13 cellular contexts compared by ENCODE assay signal in genomic region chr11:45102361-45102809, GRCh38. TPM values are rescaled to one million over a fixed set of nuclear protein-coding genes. Genes with fewer than 3 reads are reported as not detected.
DNase-seq lines count a peak whose midpoint lies in the region; ATAC-seq, FAIRE-seq and TF ChIP-seq lines count a peak whose summit lies in the region.
"Had no signal": no experiment of that assay in that cellular context is flagged by ENCODE, and none has a peak within 500 bp of the region (broad histone marks: within the 10 kb centered on the region; RNA-seq: fewer than 3 reads in every experiment).

No MANE protein-coding gene starts in this region.

- no peak for TF ChIP-seq RAD21 in SK-N-SH (IDR thresholded peaks at IDR 0.05; ENCODE audit: low read length)
- TF ChIP-seq RAD21 in GM12878 (IDR thresholded peaks at IDR 0.05; ENCODE audit: insufficient read depth, low read depth, low read length) = no peak

- WGBS in SK-N-SH (ENCODE audit: low lambda C conversion rate) = 48% methylated on average over 4 of the region's 8 CpGs
- WGBS in GM12878 (ENCODE audit: insufficient coverage, insufficient replicate concordance, low lambda C conversion rate, missing lambda C conversion rate) = 34% methylated on average over 7 of the region's 8 CpGs
- WGBS in H9 (ENCODE audit: extremely low coverage, insufficient read length, low lambda C conversion rate) = no CpG with 5 or more reads among the region's 8 CpGs

- TF ChIP-seq EP300 in SK-N-SH (IDR thresholded peaks at IDR 0.05; ENCODE audit: borderline replicate concordance in 1 of 2, low read depth in 1 of 2, low read length in 1 of 2) (no peak), GM12878 (IDR thresholded peaks at IDR 0.05; ENCODE audit: borderline replicate concordance in 1 of 2, control insufficient read depth in 1 of 2, low read depth in 2 of 2, low read length in 2 of 2) (no peak)

- no peak overlapping the region for H2AFZ ChIP-seq in SK-N-SH (ENCODE audit: low read depth)
- no peak overlapping the region for H2AFZ ChIP-seq in Loucy (ENCODE audit: low read length)
- no peak overlapping the region for H2AFZ ChIP-seq in GM12878 (ENCODE audit: control insufficient read depth, low read depth, low read length)
- no peak overlapping the region for H2AFZ ChIP-seq in H9 (ENCODE audit: low read length)

- H3K9me3 Mint-ChIP-seq in H9 = no peaks in the 10 kb centered on the region
- H3K9me3 Mint-ChIP-seq: WTC11 had no signal

- H2BK20ac ChIP-seq in H9 (ENCODE audit: low read depth, low read length, poor library complexity, severe bottlenecking) = no peak overlapping the region

- H3K23me2 ChIP-seq in H9 (ENCODE audit: insufficient read length, low read depth, low read length, poor library complexity, severe bottlenecking) = no peaks in the 10 kb centered on the region

- peak overlapping the region; percentile 61 for H3K4me2 ChIP-seq in SK-N-SH
- peak overlapping the region; percentile 64 for H3K4me2 ChIP-seq in Loucy (ENCODE audit: low read depth, low read length, poor library complexity, severe bottlenecking)
- H3K4me2 ChIP-seq in GM12878 (ENCODE audit: control insufficient read depth, insufficient read depth) = no peak overlapping the region
- H3K4me2 ChIP-seq in H9 (ENCODE audit: insufficient read depth, insufficient read length, low read length) = no peak overlapping the region

- DNase-seq in SK-N-SH (no peak), GM12878 (ENCODE audit: low read depth, low spot score) (no peak), sciatic nerve (ENCODE audit: low spot score) (no peak), 8988T (no peak), GM13976 (ENCODE audit: low spot score) (no peak), H9 (no peak)
- DNase-seq: activated gamma-delta T cell, NCI-H1092, SIG-M5, tibial artery had no signal

- H3K27ac Mint-ChIP-seq in H9 = no peak overlapping the region
- H3K27ac Mint-ChIP-seq: WTC11 had no signal

- H4K91ac ChIP-seq in H9 (ENCODE audit: insufficient read length, low read depth, low read length) = no peak overlapping the region

- H3K4me1 ChIP-seq in SK-N-SH (ENCODE audit: control insufficient read depth in 1 of 2, insufficient read depth in 2 of 2, low read depth in 1 of 2, low read length in 1 of 2) = peaks cover 0 to 4% of the 10 kb centered on the region in 2 experiments; a peak in 2 of 4 replicates
- H3K4me1 ChIP-seq in Loucy (ENCODE audit: insufficient read depth, low read length, poor library complexity, severe bottlenecking) = peaks cover 6% of the 10 kb centered on the region
- peaks cover 7% of the 10 kb centered on the region; the same call in 1 of the 2 replicates for H3K4me1 ChIP-seq in GM12878 (ENCODE audit: control insufficient read depth, insufficient read depth, low read length)
- H3K4me1 ChIP-seq in H9 (ENCODE audit: insufficient read depth, low read length) = no peaks in the 10 kb centered on the region

- no peak for FAIRE-seq in GM12878 (lab: Jason Lieb, UNC)

- H3K56ac ChIP-seq in H9 (ENCODE audit: insufficient read length, low read depth, low read length) = no peak overlapping the region

- H3K4me1 Mint-ChIP-seq in H9 = peaks cover 15 to 31% of the 10 kb centered on the region in 2 experiments

- H3K36me3 Mint-ChIP-seq in H9 (ENCODE audit: insufficient read depth in 1 of 3, low read depth in 3 of 3) = no peaks in the 10 kb centered on the region
- H3K36me3 Mint-ChIP-seq: WTC11 had no signal

- POLR2A ChIA-PET in SK-N-SH (lab: Yijun Ruan, JAX) (no interaction called here), GM12878 (lab: Charles Lee) (no interaction called here)

- H3K9ac ChIP-seq in SK-N-SH (no peak overlapping the region), Loucy (ENCODE audit: low read depth, low read length, poor library complexity, severe bottlenecking) (peak overlapping the region; percentile 15), GM12878 (ENCODE audit: control insufficient read depth, insufficient read depth, low read length) (no peak overlapping the region), H9 (ENCODE audit: extremely low read depth, insufficient read length, low read length) (no peak overlapping the region)

- H3K27me3 ChIP-seq in SK-N-SH (ENCODE audit: insufficient read depth) = peaks cover 21% of the 10 kb centered on the region; the same call in 1 of the 2 replicates
- H3K27me3 ChIP-seq in Loucy (ENCODE audit: insufficient read depth, low read length, poor library complexity, severe bottlenecking) = no peaks in the 10 kb centered on the region
- no peaks in the 10 kb centered on the region; a peak in 1 of 4 replicates for H3K27me3 ChIP-seq in GM12878 (replicated peaks in 1 of 2; ENCODE audit: control insufficient read depth in 2 of 2, insufficient read depth in 2 of 2, low read length in 1 of 2)
- no peaks in the 10 kb centered on the region for H3K27me3 ChIP-seq in H9 (ENCODE audit: insufficient read depth, low read length)

- no peak overlapping the region for H3K4ac ChIP-seq in H9 (ENCODE audit: low read depth, low read length)

- no peak overlapping the region for H3T11ph ChIP-seq in H9 (ENCODE audit: low read length)

- H3K9me3 ChIP-seq in SK-N-SH (no peaks in the 10 kb centered on the region), Loucy (ENCODE audit: insufficient read depth, low read depth, low read length) (no peaks in the 10 kb centered on the region), GM12878 (replicated peaks; ENCODE audit: control insufficient read depth, insufficient read depth, low read length) (no peaks in the 10 kb centered on the region), H9 (ENCODE audit: control insufficient read depth, low read depth, low read length) (no peaks in the 10 kb centered on the region)
- H3K9me3 ChIP-seq: tibial artery had no signal

- no TSS peak for BruUV-seq in GM12878 (replicated peaks; lab: Mats Ljungman, UMichigan)

- H2BK5ac ChIP-seq in H9 (ENCODE audit: insufficient read length, low read length) = no peak overlapping the region

- no peaks in the 10 kb centered on the region for H3K9me2 ChIP-seq in SK-N-SH
- H3K9me2 ChIP-seq in Loucy (replicated peaks; ENCODE audit: low read depth, low read length) = no peaks in the 10 kb centered on the region

- H3K79me1 ChIP-seq in H9 (ENCODE audit: insufficient read depth, low read depth, low read length, poor library complexity, severe bottlenecking) = no peaks in the 10 kb centered on the region

- H2BK15ac ChIP-seq in H9 (ENCODE audit: low read depth, low read length) = no peak overlapping the region

- no peak for ATAC-seq in SK-N-SH treated with all-trans-retinoic acid at 6 μM for 48 hours
- ATAC-seq in GM12878 = peak; percentile 23; the same call in 2 of the 3 replicates
- peak; percentile 4 for ATAC-seq in sciatic nerve

- H4K8ac ChIP-seq in H9 (replicated peaks; ENCODE audit: insufficient read length, low read depth, low read length) = no peak overlapping the region

- TF ChIP-seq POLR2A in GM12878 (IDR thresholded peaks at IDR 0.05; ENCODE audit: low read depth, low read length) = no peak

- no peak overlapping the region for H4K5ac ChIP-seq in H9 (ENCODE audit: insufficient read length, low read depth, low read length)

- H3K18ac ChIP-seq in H9 (ENCODE audit: insufficient read length, low read depth, low read length) = no peak overlapping the region

- H3K36me3 ChIP-seq in SK-N-SH (replicated peaks in 1 of 2; ENCODE audit: control insufficient read depth in 1 of 2, insufficient read depth in 2 of 2, low read length in 1 of 2) (no peaks in the 10 kb centered on the region), Loucy (ENCODE audit: insufficient read depth, low read length) (no peaks in the 10 kb centered on the region), GM12878 (ENCODE audit: control insufficient read depth in 2 of 2, insufficient read depth in 2 of 2, low read length in 1 of 2) (no peaks in the 10 kb centered on the region)
- H3K36me3 ChIP-seq: tibial artery had no signal

- H2BK12ac ChIP-seq in H9 (ENCODE audit: insufficient read length, low read depth, low read length) = no peak overlapping the region

- no peaks in the 10 kb centered on the region for H3F3A ChIP-seq in SK-N-SH (replicated peaks; ENCODE audit: insufficient read depth)
- no peaks in the 10 kb centered on the region for H3F3A ChIP-seq in Loucy (ENCODE audit: low read depth)

- peaks cover 5% of the 10 kb centered on the region for H3K27me3 Mint-ChIP-seq in H9 (ENCODE audit: low read depth)

- intact Hi-C loops in GM12878 (cut with micrococcal nuclease; ENCODE audit: unreplicated experiment) = loop anchor here (2.0 kb wide), 1 partner anchor 176 kb away; no protein-coding TSS in a partner anchor
- intact Hi-C loops in sciatic nerve (cut with DNase I) = loop anchor here (2.0 kb wide), 1 partner anchor 166 kb away; no protein-coding TSS in a partner anchor

- H3K23ac ChIP-seq in H9 (ENCODE audit: insufficient read length, low read depth, low read length) = no peak overlapping the region

- H2BK120ac ChIP-seq in H9 (ENCODE audit: low read depth, low read length, poor library complexity, severe bottlenecking) = no peak overlapping the region

- no peak overlapping the region for H3K4me3 Mint-ChIP-seq in H9
- H3K4me3 Mint-ChIP-seq: WTC11 had no signal

- SMC1A ChIA-PET in GM12878 (lab: Charles Lee; ENCODE audit: uncharacterized antibody, unreplicated experiment) = interaction anchor here (4.1 to 5.2 kb wide), 2 partner anchors 165 to 175 kb away, joined by 31 to 80 read pairs; no protein-coding TSS in a partner anchor

- no peaks in the 10 kb centered on the region for H3K79me2 ChIP-seq in SK-N-SH (ENCODE audit: insufficient read depth)
- H3K79me2 ChIP-seq in Loucy (ENCODE audit: insufficient read depth, low read length) = no peaks in the 10 kb centered on the region
- no peaks in the 10 kb centered on the region for H3K79me2 ChIP-seq in GM12878 (ENCODE audit: control insufficient read depth, insufficient read depth, low read length)
- no peaks in the 10 kb centered on the region for H3K79me2 ChIP-seq in H9 (ENCODE audit: insufficient read depth, low read length)

- CTCF ChIA-PET in SK-N-SH (lab: Yijun Ruan, JAX) = interaction anchor here (0.6 to 26.5 kb wide), 50 partner anchors 7 to 498 kb away, joined by 3 to 1245 read pairs (median 6); partner anchors contain the start of gene TP53I11
- CTCF ChIA-PET in GM12878 (lab: Yijun Ruan, JAX) = interaction anchor here (0.6 to 17.9 kb wide), 7 partner anchors 9 to 186 kb away, joined by 3 to 571 read pairs (median 4); no protein-coding TSS in a partner anchor

- H3K4me3 ChIP-seq in SK-N-SH (ENCODE audit: low read depth in 2 of 2, low read length in 1 of 2) = no peak overlapping the region
- peak overlapping the region; percentile 67 for H3K4me3 ChIP-seq in Loucy (ENCODE audit: low read length, poor library complexity, severe bottlenecking)
- no peak overlapping the region for H3K4me3 ChIP-seq in GM12878
- H3K4me3 ChIP-seq: tibial artery had no signal

- H3K27ac ChIP-seq in SK-N-SH (ENCODE audit: low read depth in 2 of 2, low read length in 1 of 2) (no peak overlapping the region), GM12878 (ENCODE audit: control insufficient read depth, insufficient read depth) (no peak overlapping the region), H9 (ENCODE audit: insufficient read length, low read depth, low read length) (no peak overlapping the region)
- H3K27ac ChIP-seq: tibial artery had no signal

- no peak overlapping the region for H2AK5ac ChIP-seq in H9 (ENCODE audit: insufficient read length, low read length)

- no peak for TF ChIP-seq CTCF in SK-N-SH (IDR thresholded peaks at IDR 0.05)
- no peak for TF ChIP-seq CTCF in Loucy (conservative IDR thresholded peaks at IDR 0.05; ENCODE audit: low read length)
- no peak for TF ChIP-seq CTCF in GM12878 (IDR thresholded peaks at IDR 0.05 in 2 of 3, conservative IDR thresholded peaks at IDR 0.05 in 1 of 3; ENCODE audit: control insufficient read depth in 2 of 3, extremely low read depth in 1 of 3, insufficient read depth in 1 of 3, low read depth in 3 of 3, low read length in 3 of 3)
- TF ChIP-seq CTCF in GM13976 (IDR thresholded peaks at IDR 0.05; ENCODE audit: borderline replicate concordance, control extremely low read depth, extremely low read depth, insufficient read depth, missing control alignments) = no peak
- TF ChIP-seq CTCF in H9 (conservative IDR thresholded peaks at IDR 0.05) = no peak

- no peaks in the 10 kb centered on the region for H4K20me1 ChIP-seq in SK-N-SH (ENCODE audit: insufficient read depth)
- H4K20me1 ChIP-seq in Loucy (ENCODE audit: insufficient read depth, low read length, poor library complexity, severe bottlenecking) = no peaks in the 10 kb centered on the region
- no peaks in the 10 kb centered on the region for H4K20me1 ChIP-seq in GM12878 (ENCODE audit: control insufficient read depth, insufficient read depth)
- no peaks in the 10 kb centered on the region for H4K20me1 ChIP-seq in H9 (ENCODE audit: control insufficient read depth, insufficient read depth, insufficient read length)

- in situ Hi-C loops in GM12878 (cut with MboI) (loop anchor here (5.0 kb wide), 1 partner anchor 190 kb away; no protein-coding TSS in a partner anchor), GM13976 (cut with MboI; ENCODE audit: low sequenced_read_pairs, unreplicated experiment) (no loop called here)

- H3K14ac ChIP-seq in H9 (ENCODE audit: insufficient read depth, low read length) = no peak overlapping the region

- RAD21 ChIA-PET in GM12878 (lab: Charles Lee; ENCODE audit: unreplicated experiment) = interaction anchor here (3.1 to 5.1 kb wide), 2 partner anchors 165 to 175 kb away, joined by 21 to 105 read pairs; no protein-coding TSS in a partner anchor

RNA-seq across cellular contexts. Expression of gene PRDM11, which starts 44.1 kb away (rescaled TPM):
- polyA plus RNA-seq in SK-N-SH (2012; rRNA removed) (3.8 and 4.5 TPM in 2 replicates), GM12878 (2011; rRNA removed) (0.53 and 0.56 TPM in 2 replicates), GM12878 (2014; fragmentation: Illumina TruSeq; extraction: Trizol) (0.21 and 0.65 TPM in 2 replicates), GM12878 (2014; fragmentation: Nextera tagmentation; extraction: Ambion mirVana) (under 1 TPM; 0.05 to 0.07 TPM), GM12878 (2014; rRNA removed) (0.55 and 1.1 TPM in 2 replicates), GM12878 (2016; fragmentation: Nextera tagmentation; extraction: Ambion mirVana) (under 1 TPM; 0.03 to 0.09 TPM)
- polyA plus RNA-seq in SK-N-SH (2012; cell fraction: cytosol; rRNA removed) = 2.2 and 3.6 TPM in 2 replicates
- 7.5 and 8.0 TPM in 2 replicates for polyA plus RNA-seq in SK-N-SH (2012; cell fraction: nucleus; rRNA removed)
- total RNA-seq in GM12878 (2013; cell fraction: nucleolus; rRNA removed) = 3.3 and 3.6 TPM in 2 replicates
- total RNA-seq in GM12878 (2014; rRNA removed) (0.76 and 1.0 TPM in 2 replicates), GM12878 (2014; rRNA removed; fragmentation: Illumina TruSeq; extraction: Trizol) (0.54 and 0.97 TPM in 2 replicates), GM12878 (2021) (1.9 and 2.4 TPM in 2 replicates), sciatic nerve (21.6 TPM), H9 (2021) (11.5 and 12.0 TPM in 2 replicates)
- polyA plus RNA-seq in GM12878 (2011; ENCODE audit: low read depth) = 0.24 TPM
- 0.70 and 1.3 TPM in 2 replicates for polyA plus RNA-seq in GM12878 (2011; cell fraction: cytosol; rRNA removed)
- polyA plus RNA-seq in GM12878 (2011; cell fraction: nucleus; rRNA removed) = 2.2 and 2.4 TPM in 2 replicates
- 0.66 and 0.73 TPM in 2 replicates for polyA plus RNA-seq in GM12878 (2012)
- 1.2 and 1.9 TPM in 2 replicates for polyA minus RNA-seq in GM12878 (2011; rRNA and poly(A)+ RNA removed)
- 0.31 and 0.40 TPM in 2 replicates for polyA minus RNA-seq in GM12878 (2011; cell fraction: cytosol; rRNA and poly(A)+ RNA removed)
- 1.1 and 2.3 TPM in 2 replicates for polyA minus RNA-seq in GM12878 (2011; cell fraction: nucleus; rRNA and poly(A)+ RNA removed)

Comparison
In these comparisons a context has a peak if more than half of its experiments do, and no peak if none do; other contexts are left out.
1. H3K4me2 ChIP-seq: peak in SK-N-SH (single experiment) and Loucy (single experiment); none in GM12878 (single experiment) and H9 (single experiment).